In the genomic region with DNA sequence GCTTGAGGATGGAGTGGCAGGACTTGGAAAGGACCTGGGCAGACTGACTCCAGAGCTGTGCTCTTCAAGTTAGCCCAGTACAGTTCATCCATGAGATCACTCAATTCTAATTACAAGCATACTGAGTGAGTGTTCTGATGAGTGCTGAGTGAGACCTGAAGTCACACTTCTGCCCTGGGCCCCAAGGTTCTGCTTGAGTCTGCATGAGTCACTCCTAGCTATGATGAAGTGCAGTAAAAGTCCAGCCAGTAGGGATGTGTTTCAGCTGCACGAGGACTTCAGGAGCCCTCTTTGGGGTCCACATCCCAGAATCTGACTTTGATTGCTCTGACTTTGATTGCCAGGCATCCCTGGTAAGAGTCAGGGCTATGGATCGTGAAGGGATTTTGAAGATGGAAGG, we compare ENCODE assay signal across 11 cellular contexts. TPM values are rescaled to one million over a fixed set of nuclear protein-coding genes. Genes with fewer than 3 reads are reported as not detected.
DNase-seq lines count a peak whose midpoint lies in the region; ATAC-seq, FAIRE-seq and TF ChIP-seq lines count a peak whose summit lies in the region.
"Had no signal": no experiment of that assay in that cellular context is flagged by ENCODE, and none has a peak within 500 bp of the region (broad histone marks: within the 10 kb centered on the region; RNA-seq: fewer than 3 reads in every experiment).

No MANE protein-coding gene starts in this region.

- intact Hi-C loops in HepG2 (cut with micrococcal nuclease; ENCODE audit: unreplicated experiment) (no loop called here), right lobe of liver (cut with DNase I) (no loop called here)

- WGBS in HepG2 (ENCODE audit: low lambda C conversion rate), result 59% methylated on average over 2 of the region's 2 CpGs
- 100% methylated on average over 1 of the region's 2 CpGs for WGBS in right lobe of liver (ENCODE audit: insufficient coverage, low coverage, low lambda C conversion rate, missing lambda C conversion rate)

- H3K9me3 Mint-ChIP-seq in activated naive CD4-positive, alpha-beta T cell treated with anti-CD3 and anti-CD28 coated beads, Interleukin-2, amount 50 U/mL, for 72 hours, result no peaks in the 10 kb centered on the region
- H3K9me3 Mint-ChIP-seq: activated B cell treated with CpG ODN at 0.5 μM for 24 hours had no signal

- FAIRE-seq in HepG2 (lab: Jason Lieb, UNC) (no peak), keratinocyte (lab: Jason Lieb, UNC) (peak; percentile 36), urothelium cell line (lab: Jason Lieb, UNC) (no peak)

- CTCF ChIA-PET in HepG2 (lab: Yijun Ruan, JAX; ENCODE audit: low intra/inter-chr PET ratio, low total read pairs), result no interaction called here

- H3K4me1 ChIP-seq in HepG2 (ENCODE audit: insufficient read depth, low read length), result no peaks in the 10 kb centered on the region
- no peaks in the 10 kb centered on the region for H3K4me1 ChIP-seq in right lobe of liver
- peaks cover 37% of the 10 kb centered on the region for H3K4me1 ChIP-seq in keratinocyte (ENCODE audit: control insufficient read depth, extremely low read depth, insufficient read depth, low read length)

- TF ChIP-seq POLR2A in HepG2 (IDR thresholded peaks at IDR 0.05; ENCODE audit: insufficient read depth in 1 of 2, low read depth in 2 of 2, low read length in 2 of 2) (no peak), right lobe of liver (IDR thresholded peaks at IDR 0.05) (no peak)

- in situ Hi-C loops in HepG2 (cut with HindIII; ENCODE audit: extremely low pct_ligation_motif_present, low pct_unique_long_range_greater_than_20kb) (no loop called here), GM13977 (cut with MboI; ENCODE audit: low pct_unique_long_range_greater_than_20kb, low sequenced_read_pairs, unreplicated experiment) (no loop called here)

- TF ChIP-seq RAD21 in HepG2 (CRISPR knock-in tag; IDR thresholded peaks at IDR 0.05), result no peak

- dilution Hi-C loops in keratinocyte (cut with MboI; ENCODE audit: extremely low pct_ligation_motif_present, low sequenced_read_pairs), result no loop called here

- no peaks in the 10 kb centered on the region for H3K9me1 ChIP-seq in keratinocyte (ENCODE audit: control insufficient read depth, extremely low read depth, insufficient read depth, low read length)

- H3K27ac ChIP-seq in HepG2 (ENCODE audit: extremely low read length, insufficient read depth, low read length) (no peak overlapping the region), right lobe of liver (no peak overlapping the region), keratinocyte (ENCODE audit: control insufficient read depth, insufficient read depth, low read length) (no peak overlapping the region)

- DNase-seq in HepG2 (ENCODE audit: low spot score) (no peak), right lobe of liver (no peak), keratinocyte (ENCODE audit: low read depth, low spot score) (peak; percentile 65), urothelium cell line (ENCODE audit: low spot score) (peak; percentile 23), Ammon's horn (ENCODE audit: low spot score) (no peak), GM13977 (ENCODE audit: low spot score) (no peak)
- DNase-seq in activated naive CD4-positive, alpha-beta T cell treated with anti-CD3 and anti-CD28 coated beads, Interleukin-2, amount 50 U/mL, for 72 hours (ENCODE audit: low spot score in 2 of 2), result peak in 1 of 2 donors; percentile 63
- DNase-seq: activated B cell treated with CpG ODN at 0.5 μM for 24 hours, naive B cell, NCI-H510A treated with DMSO at 0.1 percent for 48 hours had no signal

- H3K4me3 ChIP-seq in HepG2 (replicated peaks in 1 of 3; ENCODE audit: insufficient read depth in 1 of 3, low read depth in 2 of 3, low read length in 3 of 3) (no peak overlapping the region), right lobe of liver (no peak overlapping the region), keratinocyte (ENCODE audit: control insufficient read depth in 2 of 3, extremely low read depth in 1 of 3, insufficient read depth in 2 of 3, low read depth in 1 of 3, low read length in 3 of 3) (no peak overlapping the region)

- H2AFZ ChIP-seq in HepG2 (ENCODE audit: low read length) (no peak overlapping the region), keratinocyte (ENCODE audit: control insufficient read depth, low read length) (no peak overlapping the region)

- H3K79me2 ChIP-seq in HepG2 (ENCODE audit: insufficient read depth, low read length) (no peaks in the 10 kb centered on the region), keratinocyte (ENCODE audit: control insufficient read depth, insufficient read depth, low read length) (no peaks in the 10 kb centered on the region)

- H3K27me3 ChIP-seq in HepG2 (ENCODE audit: control insufficient read depth in 1 of 2, insufficient read depth in 2 of 2, low read length in 2 of 2), result no peaks in the 10 kb centered on the region
- H3K27me3 ChIP-seq in right lobe of liver, result no peaks in the 10 kb centered on the region
- H3K27me3 ChIP-seq in keratinocyte (ENCODE audit: control insufficient read depth, extremely low read depth, insufficient read depth, low read length), result no peaks in the 10 kb centered on the region

- TF ChIP-seq EP300 in HepG2 (IDR thresholded peaks at IDR 0.05; ENCODE audit: low read depth in 2 of 2, low read length in 2 of 2) (no peak), HepG2 (CRISPR knock-in tag; IDR thresholded peaks at IDR 0.05; ENCODE audit: borderline replicate concordance) (no peak)

- no peak overlapping the region for H3K9ac ChIP-seq in HepG2 (ENCODE audit: insufficient read depth, low read depth, low read length)
- H3K9ac ChIP-seq in keratinocyte (ENCODE audit: control insufficient read depth, extremely low read depth, insufficient read depth, low read length), result no peak overlapping the region

- POLR2A ChIA-PET in HepG2 (lab: Yijun Ruan, JAX), result interaction anchor here (1.0 kb wide), 1 partner anchor 110 kb away, joined by 3 read pairs; a partner anchor contains a TSS

- H4K20me1 ChIP-seq in HepG2 (ENCODE audit: insufficient read depth, low read length) (no peaks in the 10 kb centered on the region), keratinocyte (ENCODE audit: control insufficient read depth, extremely low read depth, insufficient read depth, low read length) (no peaks in the 10 kb centered on the region)

- H3K36me3 Mint-ChIP-seq in activated naive CD4-positive, alpha-beta T cell treated with anti-CD3 and anti-CD28 coated beads, Interleukin-2, amount 50 U/mL, for 72 hours, result no peaks in the 10 kb centered on the region
- H3K36me3 Mint-ChIP-seq: naive B cell had no signal

- BruUV-seq in HepG2 (replicated peaks; lab: Mats Ljungman, UMichigan), result no TSS peak

- ATAC-seq in HepG2 (no peak; the same call in 2 of the 3 replicates), right lobe of liver (no peak), HG02642 (IDR thresholded peaks at IDR 0.05; ENCODE audit: poor library complexity, unreplicated experiment) (no peak)
- peak; percentile 99 to 100 for ATAC-seq in activated naive CD4-positive, alpha-beta T cell treated with anti-CD3 and anti-CD28 coated beads, Interleukin-2, amount 50 U/mL, for 72 hours

- H3K4me2 ChIP-seq in HepG2 (ENCODE audit: low read depth, low read length) (no peak overlapping the region), keratinocyte (ENCODE audit: control insufficient read depth, extremely low read depth, insufficient read depth, low read depth, low read length) (no peak overlapping the region)

- H3K36me3 ChIP-seq in HepG2 (replicated peaks in 1 of 2; ENCODE audit: control insufficient read depth in 1 of 2, insufficient read depth in 2 of 2, low read length in 2 of 2) (no peaks in the 10 kb centered on the region), right lobe of liver (no peaks in the 10 kb centered on the region), keratinocyte (ENCODE audit: control insufficient read depth in 2 of 2, extremely low read depth in 1 of 2, insufficient read depth in 2 of 2, low read length in 2 of 2) (no peaks in the 10 kb centered on the region)

- peak overlapping the region in 1 of 2 donors; percentile 93 for H3K27ac Mint-ChIP-seq in activated naive CD4-positive, alpha-beta T cell treated with anti-CD3 and anti-CD28 coated beads, Interleukin-2, amount 50 U/mL, for 72 hours
- H3K27ac Mint-ChIP-seq: activated B cell treated with CpG ODN at 0.5 μM for 24 hours had no signal

- TF ChIP-seq CTCF in HepG2 (CRISPR knock-in tag; IDR thresholded peaks at IDR 0.05), result no peak
- no peak for TF ChIP-seq CTCF in right lobe of liver (IDR thresholded peaks at IDR 0.05)
- TF ChIP-seq CTCF in keratinocyte (optimal IDR thresholded peaks at IDR 0.05 in 1 of 3, IDR thresholded peaks at IDR 0.05 in 1 of 3, conservative IDR thresholded peaks at IDR 0.05 in 1 of 3; ENCODE audit: extremely low read depth in 1 of 3, insufficient read depth in 2 of 3, low read length in 3 of 3), result peak in 1 of 3 experiments; percentile 7
- TF ChIP-seq CTCF in GM13977 (IDR thresholded peaks at IDR 0.05; ENCODE audit: extremely low read depth, insufficient read depth, missing control alignments), result no peak

- no peaks in the 10 kb centered on the region for H3K9me3 ChIP-seq in HepG2 (ENCODE audit: low read length)
- no peaks in the 10 kb centered on the region for H3K9me3 ChIP-seq in right lobe of liver
- no peaks in the 10 kb centered on the region for H3K9me3 ChIP-seq in keratinocyte (ENCODE audit: control insufficient read depth, low read depth, low read length)

RNA-seq across cellular contexts. Expression of a gene that starts 35.8 kb away (rescaled TPM):
- total RNA-seq in HepG2 (2016; rRNA removed; fragmentation: Illumina TruSeq; extraction: Trizol) (10.8 and 11.4 TPM in 2 replicates), right lobe of liver (10 to 100 TPM; 16.6 to 31.1 (median 22.1) TPM)
- total RNA-seq in HepG2 (2016; cell fraction: cytosol; rRNA removed; fragmentation: Illumina TruSeq; extraction: Trizol; ENCODE audit: low read depth), result 0.40 and 1.1 TPM in 2 replicates
- 7.3 and 13.7 TPM in 2 replicates for total RNA-seq in HepG2 (2016; cell fraction: insoluble cytoplasmic fraction; rRNA removed; fragmentation: Illumina TruSeq; extraction: Trizol)
- total RNA-seq in HepG2 (2016; cell fraction: membrane; rRNA removed; fragmentation: Illumina TruSeq; extraction: Trizol), result 3.9 and 4.0 TPM in 2 replicates
- 16.8 and 17.2 TPM in 2 replicates for total RNA-seq in HepG2 (2016; cell fraction: nucleus; rRNA removed; fragmentation: Illumina TruSeq; extraction: Trizol)
- polyA plus RNA-seq in HepG2 (2011; rRNA removed) (5.3 and 6.4 TPM in 2 replicates), keratinocyte (1.5 to 3.4 TPM (median 1.6 TPM) in 3 replicates)
- 2.2 TPM in 2 replicates for polyA plus RNA-seq in HepG2 (2011; cell fraction: cytosol; rRNA removed)
- polyA plus RNA-seq in HepG2 (2011; cell fraction: nucleus; rRNA removed), result 18.8 and 20.9 TPM in 2 replicates
- 6.1 and 6.4 TPM in 2 replicates for polyA plus RNA-seq in HepG2 (2012)
- polyA plus RNA-seq in HepG2 (2016; cell fraction: cytosol; fragmentation: Illumina TruSeq; extraction: Trizol; ENCODE audit: low read depth), result 0.33 and 0.35 TPM in 2 replicates
- 5.7 and 9.8 TPM in 2 replicates for polyA plus RNA-seq in HepG2 (2016; cell fraction: insoluble cytoplasmic fraction; fragmentation: Illumina TruSeq; extraction: Trizol; ENCODE audit: low read depth)
- 1.2 and 1.6 TPM in 2 replicates for polyA plus RNA-seq in HepG2 (2016; cell fraction: membrane; fragmentation: Illumina TruSeq; extraction: Trizol; ENCODE audit: low read depth)
- 24.1 and 24.3 TPM in 2 replicates for polyA plus RNA-seq in HepG2 (2016; cell fraction: nucleus; fragmentation: Illumina TruSeq; extraction: Trizol; ENCODE audit: insufficient read depth, low read depth)
- polyA minus RNA-seq in HepG2 (2011; rRNA and poly(A)+ RNA removed; ENCODE audit: low replicate concordance), result 5.2 and 11.2 TPM in 2 replicates
- polyA minus RNA-seq in HepG2 (2011; cell fraction: cytosol; rRNA and poly(A)+ RNA removed), result 3.2 and 7.6 TPM in 2 replicates
- polyA minus RNA-seq in HepG2 (2011; cell fraction: nucleus; rRNA and poly(A)+ RNA removed), result 11.1 and 11.8 TPM in 2 replicates
- total RNA-seq in activated naive CD4-positive, alpha-beta T cell treated with anti-CD3 and anti-CD28 coated beads, Interleukin-2, amount 50 U/mL, for 72 hours, result 1 to 10 TPM; 1.0 to 2.6 TPM
- 0.95 TPM for polyA plus RNA-seq in keratinocyte (2011; ENCODE audit: low read depth)
- polyA plus RNA-seq in keratinocyte (2011; cell fraction: cytosol; rRNA removed), result 1.6 and 1.9 TPM in 2 replicates
- polyA plus RNA-seq in keratinocyte (2011; cell fraction: nucleus; rRNA removed), result 5.2 and 5.4 TPM in 2 replicates
- 1.9 and 3.8 TPM in 2 replicates for polyA plus RNA-seq in keratinocyte (2012; ENCODE audit: low replicate concordance)
- polyA minus RNA-seq in keratinocyte, result 1.4 to 6.6 TPM (median 1.9 TPM) in 3 replicates
- polyA minus RNA-seq in keratinocyte (2011; cell fraction: cytosol; rRNA and poly(A)+ RNA removed), result 0.96 TPM
- 3.3 and 4.1 TPM in 2 replicates for polyA minus RNA-seq in keratinocyte (2011; cell fraction: nucleus; rRNA and poly(A)+ RNA removed)

Comparison
In these comparisons a context has a peak if more than half of its experiments do, and no peak if none do; other contexts are left out.
1. ATAC-seq: peak in activated naive CD4-positive, alpha-beta T cell treated with anti-CD3 and anti-CD28 coated beads, Interleukin-2, amount 50 U/mL, for 72 hours (2 of 2); none in HepG2 (single experiment), right lobe of liver (0 of 4) and HG02642 (single experiment).
2. DNase-seq: peak in keratinocyte (single experiment) and urothelium cell line (single experiment); none in HepG2 (single experiment), right lobe of liver (0 of 3), Ammon's horn (single experiment) and GM13977 (single experiment).